Comparison of ENCODE assay signal across 14 cellular contexts in genomic region chr9:21549251-21549765, GRCh38.
A peak's percentile ranks its signal among the peaks of the same experiment; 100 is the strongest.
DNase-seq lines count a peak whose midpoint lies in the region; ATAC-seq and TF ChIP-seq lines count a peak whose summit lies in the region.
"Had no signal": no experiment of that assay in that cellular context is flagged by ENCODE, and none has a peak within 500 bp of the region (broad histone marks: within the 10 kb centered on the region; RNA-seq: fewer than 3 reads in every experiment).

No MANE protein-coding gene starts in this region.

- TF ChIP-seq CTCF in AG04449 (IDR thresholded peaks at IDR 0.05; ENCODE audit: insufficient read depth, low read length, missing control alignments) (no peak), LNCaP clone FGC (IDR thresholded peaks at IDR 0.05; ENCODE audit: control insufficient read depth, extremely low read depth, insufficient read depth) (no peak), mucosa of descending colon (IDR thresholded peaks at IDR 0.05) (no peak)
- no peak for TF ChIP-seq CTCF in CD4-positive, alpha-beta T cell (IDR thresholded peaks at IDR 0.05)

- H3K9me3 ChIP-seq in mucosa of descending colon = no peaks in the 10 kb centered on the region
- no peaks in the 10 kb centered on the region for H3K9me3 ChIP-seq in CD4-positive, alpha-beta T cell (ENCODE audit: control insufficient read depth, low read length)

- no peaks in the 10 kb centered on the region for H3K36me3 Mint-ChIP-seq in CD4-positive, alpha-beta T cell (ENCODE audit: low read depth)

- H3K4me1 Mint-ChIP-seq in CD4-positive, alpha-beta T cell (ENCODE audit: low read depth) = peaks cover 18% of the 10 kb centered on the region

- ATAC-seq in mucosa of descending colon = peak; percentile 86
- ATAC-seq in CD4-positive, alpha-beta T cell (ENCODE audit: poor library complexity) = no peak

- no peak overlapping the region for H3K27ac Mint-ChIP-seq in CD4-positive, alpha-beta T cell

- no peak overlapping the region for H3K27ac ChIP-seq in CD4-positive, alpha-beta T cell (ENCODE audit: low read depth, low read length)
- H3K27ac ChIP-seq: C4-2B, dorsolateral prefrontal cortex had no signal

- intact Hi-C loops in mucosa of descending colon (cut with DNase I, micrococcal nuclease) = no loop called here
- intact Hi-C loops in CD4-positive, alpha-beta T cell (cut with DNase I, micrococcal nuclease) = no loop called here

- DNase-seq in AG04449 (ENCODE audit: low read depth, low spot score) (peak; percentile 98), LNCaP clone FGC (ENCODE audit: low read depth) (peak; percentile 30), dermis microvascular lymphatic vessel endothelial cell (ENCODE audit: low read depth in 2 of 2) (peak; percentile 91 to 99), mucosa of descending colon (peak in 1 of 3 donors; percentile 92), T-helper 2 cell (no peak), 8988T (no peak), activated gamma-delta T cell treated with Interleukin-2 at 50 U/mL for 16 hours (no peak)
- no peak for DNase-seq in CD4-positive, alpha-beta T cell
- DNase-seq: activated CD8-positive, alpha-beta memory T cell treated with anti-CD3 and anti-CD28 coated beads, Interleukin-2, amount 50 U/mL, for 4 hours; dorsolateral prefrontal cortex; H7; stimulated activated CD4-positive, alpha-beta T cell treated with anti-CD3 and anti-CD28 coated beads, Interleukin-4, amount 100 ng/mL, for 4 hours; SW 1271 had no signal

- H3K36me3 ChIP-seq in mucosa of descending colon (ENCODE audit: low read depth) = no peaks in the 10 kb centered on the region

- no peaks in the 10 kb centered on the region for H3K4me1 ChIP-seq in mucosa of descending colon (ENCODE audit: low read depth)

- H3K27me3 Mint-ChIP-seq in CD4-positive, alpha-beta T cell = peaks cover 8% of the 10 kb centered on the region

- H3K4me3 ChIP-seq in AG04449 (ENCODE audit: low read depth, low read length) = peak overlapping the region; percentile 15; the same call in 1 of the 2 replicates
- no peak overlapping the region for H3K4me3 ChIP-seq in LNCaP clone FGC (ENCODE audit: low read depth, low read length)
- H3K4me3 ChIP-seq in mucosa of descending colon = no peak overlapping the region
- H3K4me3 ChIP-seq: dorsolateral prefrontal cortex had no signal

- H3K27me3 ChIP-seq in CD4-positive, alpha-beta T cell (ENCODE audit: control insufficient read depth, insufficient read depth, low read length) = no peaks in the 10 kb centered on the region

- no peaks in the 10 kb centered on the region for H3K9me3 Mint-ChIP-seq in CD4-positive, alpha-beta T cell

- no peak overlapping the region for H3K4me3 Mint-ChIP-seq in CD4-positive, alpha-beta T cell

- CTCF ChIA-PET in AG04449 (lab: Yijun Ruan, JAX) = interaction anchor here (1.5 kb wide), 1 partner anchor 84 kb away, joined by 4 read pairs; no protein-coding TSS in a partner anchor
- CTCF ChIA-PET in CD4-positive, alpha-beta T cell (lab: Charles Lee) = no interaction called here

- POLR2A ChIA-PET in AG04449 (lab: Yijun Ruan, JAX) = no interaction called here
- POLR2A ChIA-PET in CD4-positive, alpha-beta T cell (lab: Charles Lee) = no interaction called here

Comparison
In these comparisons a context has a peak if more than half of its experiments do, and no peak if none do; other contexts are left out.
1. DNase-seq: peak in AG04449 (single experiment), LNCaP clone FGC (single experiment) and dermis microvascular lymphatic vessel endothelial cell (2 of 2); none in T-helper 2 cell (0 of 5), 8988T (single experiment), CD4-positive, alpha-beta T cell (0 of 10) and activated gamma-delta T cell treated with Interleukin-2 at 50 U/mL for 16 hours (single experiment).